Comparison of ENCODE assay signal across 17 cellular contexts in genomic region chr21:15508554-15508953, GRCh38.
DNase-seq lines count a peak whose midpoint lies in the region; ATAC-seq and TF ChIP-seq lines count a peak whose summit lies in the region.
"Had no signal": no experiment of that assay in that cellular context is flagged by ENCODE, and none has a peak within 500 bp of the region (broad histone marks: within the 10 kb centered on the region; RNA-seq: fewer than 3 reads in every experiment).

No MANE protein-coding gene starts in this region.

- H3K9me3 Mint-ChIP-seq in stimulated activated naive CD8-positive, alpha-beta T cell treated with anti-CD3 and anti-CD28 coated beads, Interleukin-15, amount 100 ng/mL, for 72 hours, result no peaks in the 10 kb centered on the region
- no peaks in the 10 kb centered on the region for H3K9me3 Mint-ChIP-seq in immature natural killer cell
- H3K9me3 Mint-ChIP-seq: CD8-positive, alpha-beta T cell; GM23338 had no signal

- peaks cover 21% of the 10 kb centered on the region for H3K4me1 ChIP-seq in Loucy (ENCODE audit: insufficient read depth, low read length, poor library complexity, severe bottlenecking)

- H3K4me3 ChIP-seq in Loucy (ENCODE audit: low read length, poor library complexity, severe bottlenecking), result no peak overlapping the region
- H3K4me3 ChIP-seq: GM23338 had no signal

- H3K36me3 ChIP-seq in Loucy (ENCODE audit: insufficient read depth, low read length), result no peaks in the 10 kb centered on the region

- H3K9ac ChIP-seq in Loucy (ENCODE audit: low read depth, low read length, poor library complexity, severe bottlenecking), result no peak overlapping the region

- no peak overlapping the region for H3K4me2 ChIP-seq in Loucy (ENCODE audit: low read depth, low read length, poor library complexity, severe bottlenecking)
- H3K4me2 ChIP-seq: GM23338 had no signal

- no peaks in the 10 kb centered on the region for H4K20me1 ChIP-seq in Loucy (ENCODE audit: insufficient read depth, low read length, poor library complexity, severe bottlenecking)

- H3K9me3 ChIP-seq in Loucy (ENCODE audit: insufficient read depth, low read depth, low read length), result no peaks in the 10 kb centered on the region

- peaks cover 2% of the 10 kb centered on the region for H3F3A ChIP-seq in Loucy (ENCODE audit: low read depth)

- H3K4me3 Mint-ChIP-seq in stimulated activated naive CD8-positive, alpha-beta T cell treated with anti-CD3 and anti-CD28 coated beads, Interleukin-15, amount 100 ng/mL, for 72 hours, result no peak overlapping the region
- no peak overlapping the region for H3K4me3 Mint-ChIP-seq in immature natural killer cell
- H3K4me3 Mint-ChIP-seq: CD14-positive monocyte; CD8-positive, alpha-beta T cell; GM23338 had no signal

- H2AFZ ChIP-seq in Loucy (ENCODE audit: low read length), result peak overlapping the region; percentile 57; the same call in 1 of the 2 replicates
- H2AFZ ChIP-seq: GM23338 had no signal

- peak; percentile 45 for ATAC-seq in stimulated activated naive CD8-positive, alpha-beta T cell treated with anti-CD3 and anti-CD28 coated beads, Interleukin-15, amount 100 ng/mL, for 72 hours
- ATAC-seq in stimulated activated naive CD8-positive, alpha-beta T cell treated with anti-CD3 and anti-CD28 coated beads, Interleukin-15, Interleukin-2, amounts not matched to agents 100 U/mL and 50 U/mL, for 24 hours, result no peak
- ATAC-seq in HG02852 (IDR thresholded peaks at IDR 0.05; ENCODE audit: unreplicated experiment) (no peak), HG02973 (IDR thresholded peaks at IDR 0.05; ENCODE audit: unreplicated experiment) (no peak)
- ATAC-seq: CD8-positive, alpha-beta T cell; GM23338 had no signal

- no peaks in the 10 kb centered on the region for H3K27me3 ChIP-seq in Loucy (ENCODE audit: insufficient read depth, low read length, poor library complexity, severe bottlenecking)

- peaks cover 0 to 2% (median 0%) of the 10 kb centered on the region in 3 donors for H3K36me3 Mint-ChIP-seq in immature natural killer cell
- H3K36me3 Mint-ChIP-seq: CD14-positive monocyte; CD8-positive, alpha-beta T cell had no signal

- DNase-seq in stimulated activated naive CD8-positive, alpha-beta T cell treated with anti-CD3 and anti-CD28 coated beads, Interleukin-15, amount 100 ng/mL, for 72 hours, result no peak
- DNase-seq in stimulated activated naive CD8-positive, alpha-beta T cell treated with anti-CD3 and anti-CD28 coated beads, Interleukin-15, Interleukin-2, amounts not matched to agents 100 U/mL and 50 U/mL, for 24 hours, result no peak
- DNase-seq in immature natural killer cell (peak; percentile 39 to 56 (median 52)), NCI-H1105 (lab: John Stamatoyannopoulos, UW) (no peak), GDM1 (lab: John Stamatoyannopoulos, UW) (no peak)
- DNase-seq: ACHN; CD8-positive, alpha-beta T cell; COR-L47; DMS153; DMS79 treated with DMSO at 0.1 percent for 48 hours; GF-D8; H7 had no signal

- no peak for TF ChIP-seq CTCF in Loucy (conservative IDR thresholded peaks at IDR 0.05; ENCODE audit: low read length)

- peaks cover 2% of the 10 kb centered on the region for H3K4me1 Mint-ChIP-seq in stimulated activated naive CD8-positive, alpha-beta T cell treated with anti-CD3 and anti-CD28 coated beads, Interleukin-15, amount 100 ng/mL, for 72 hours
- H3K4me1 Mint-ChIP-seq in immature natural killer cell, result peaks cover 6 to 14% of the 10 kb centered on the region in 2 donors
- H3K4me1 Mint-ChIP-seq: CD14-positive monocyte had no signal

- H3K27me3 Mint-ChIP-seq in stimulated activated naive CD8-positive, alpha-beta T cell treated with anti-CD3 and anti-CD28 coated beads, Interleukin-15, amount 100 ng/mL, for 72 hours, result no peaks in the 10 kb centered on the region
- H3K27me3 Mint-ChIP-seq in immature natural killer cell (ENCODE audit: low read depth in 3 of 3), result no peaks in the 10 kb centered on the region

- H3K79me2 ChIP-seq in Loucy (ENCODE audit: insufficient read depth, low read length), result no peaks in the 10 kb centered on the region

- H3K27ac Mint-ChIP-seq in stimulated activated naive CD8-positive, alpha-beta T cell treated with anti-CD3 and anti-CD28 coated beads, Interleukin-15, amount 100 ng/mL, for 72 hours, result no peak overlapping the region
- H3K27ac Mint-ChIP-seq in immature natural killer cell, result no peak overlapping the region
- H3K27ac Mint-ChIP-seq: CD14-positive monocyte; CD8-positive, alpha-beta T cell; GM23338 had no signal

- no peaks in the 10 kb centered on the region for H3K9me2 ChIP-seq in Loucy (replicated peaks; ENCODE audit: low read depth, low read length)

Comparison
In these comparisons a context has a peak if more than half of its experiments do, and no peak if none do; other contexts are left out.
1. DNase-seq: peak in immature natural killer cell (3 of 3); none in stimulated activated naive CD8-positive, alpha-beta T cell treated with anti-CD3 and anti-CD28 coated beads, Interleukin-15, amount 100 ng/mL, for 72 hours (0 of 2), stimulated activated naive CD8-positive, alpha-beta T cell treated with anti-CD3 and anti-CD28 coated beads, Interleukin-15, Interleukin-2, amounts not matched to agents 100 U/mL and 50 U/mL, for 24 hours (single experiment), NCI-H1105 (single experiment) and GDM1 (single experiment).